Comparison of ENCODE assay signal across 8 cellular contexts in genomic region chr19:9205506-9206113, GRCh38. TPM values are rescaled to one million over a fixed set of nuclear protein-coding genes. Genes with fewer than 3 reads are reported as not detected.
DNase-seq lines count a peak whose midpoint lies in the region; ATAC-seq lines count a peak whose summit lies in the region.

No MANE protein-coding gene starts in this region.

- no peaks in the 10 kb centered on the region for H3K9me3 Mint-ChIP-seq in T-cell

- peaks cover 7% of the 10 kb centered on the region in 3 donors for H3K4me1 Mint-ChIP-seq in T-cell

- intact Hi-C loops in left ventricle myocardium superior (cut with micrococcal nuclease) (no loop called here), aorta (cut with DNase I) (loop anchor here in 1 of 2 donors (5.0 kb wide), 1 partner anchor 592 kb away; no protein-coding TSS in a partner anchor)

- CTCF ChIA-PET in T-cell (lab: Charles Lee), result interaction anchor here (0.5 to 1.4 kb wide), 3 partner anchors 118 to 594 kb away, joined by 3 to 4 read pairs (median 3); partner anchors contain the start of gene ZNF559 (in 1 of the 2)

- H3K9me3 ChIP-seq in MG63 (no peaks in the 10 kb centered on the region; the same call in 1 of the 2 replicates), adipocyte (ENCODE audit: control insufficient read depth, low read length) (no peaks in the 10 kb centered on the region), aorta (ENCODE audit: control insufficient read depth, low read length) (no peaks in the 10 kb centered on the region)

- H3K4me3 ChIP-seq in MG63 (peak overlapping the region; percentile 17), adipocyte (ENCODE audit: low read length) (peak overlapping the region; percentile 77), aorta (ENCODE audit: low read length in 2 of 2) (peak overlapping the region; percentile 37 to 50)

- no peaks in the 10 kb centered on the region for H3K36me3 ChIP-seq in MG63
- H3K36me3 ChIP-seq in adipocyte (ENCODE audit: control insufficient read depth, insufficient read depth, low read length, severe bottlenecking), result no peaks in the 10 kb centered on the region
- H3K36me3 ChIP-seq in aorta (ENCODE audit: control insufficient read depth in 1 of 2, insufficient read depth in 2 of 2, low read length in 1 of 2), result no peaks in the 10 kb centered on the region

- WGBS in aorta, 2 donors, result 28 to 30% methylated on average over 13 of the region's 13 CpGs

- no peak overlapping the region for H3K27ac ChIP-seq in aorta (ENCODE audit: low read depth in 1 of 2, low read length in 2 of 2)

- peak; percentile 72 for DNase-seq in EH (ENCODE audit: low read depth)
- DNase-seq in MG63, result peak; percentile 76
- DNase-seq in T-cell, result peak; percentile 5 to 67 (median 48)
- peak; percentile 82 for DNase-seq in adipocyte (ENCODE audit: low read depth)
- DNase-seq in left ventricle myocardium superior, result peak; percentile 79
- peak; percentile 77 for DNase-seq in retina
- DNase-seq in aorta, result peak; percentile 76 to 85

- H3K9ac ChIP-seq in adipocyte (ENCODE audit: low read length), result peak overlapping the region; percentile 60

- ATAC-seq in T-cell (replicated peaks in 1 of 4) (peak; percentile 65 to 74 (median 70)), left ventricle myocardium superior (peak; percentile 74), aorta (ENCODE audit: low FRiP score) (peak; percentile 63), GM18858 (IDR thresholded peaks at IDR 0.05; ENCODE audit: unreplicated experiment) (no peak)

- H3K27me3 ChIP-seq in MG63, result peaks cover 3% of the 10 kb centered on the region; the same call in 1 of the 2 replicates
- no peaks in the 10 kb centered on the region for H3K27me3 ChIP-seq in adipocyte (replicated peaks; ENCODE audit: control insufficient read depth, insufficient read depth, low read length)
- H3K27me3 ChIP-seq in aorta (ENCODE audit: control insufficient read depth in 1 of 2, insufficient read depth in 2 of 2, low read length in 1 of 2), result no peaks in the 10 kb centered on the region

- H3K4me3 Mint-ChIP-seq in T-cell, result peak overlapping the region; percentile 42 to 53 (median 49)

- H3K27ac Mint-ChIP-seq in T-cell, result no peak overlapping the region

- POLR2A ChIA-PET in T-cell (lab: Charles Lee), result no interaction called here

- H3K36me3 Mint-ChIP-seq in T-cell, result no peaks in the 10 kb centered on the region

- peaks cover 5 to 11% of the 10 kb centered on the region in 2 donors for H3K27me3 Mint-ChIP-seq in T-cell

- peaks cover 2% of the 10 kb centered on the region for H3K4me1 ChIP-seq in adipocyte (ENCODE audit: control insufficient read depth, insufficient read depth, low read length)
- no peaks in the 10 kb centered on the region for H3K4me1 ChIP-seq in aorta (ENCODE audit: control insufficient read depth in 1 of 2, insufficient read depth in 2 of 2, low read length in 2 of 2)

RNA-seq across cellular contexts. Expression of gene OR7D4, which starts 13.8 kb away (rescaled TPM):
- not detected in 2 replicates for total RNA-seq in MG63 (2014; rRNA removed; shearing (Covaris generic); ENCODE audit: low replicate concordance)
- total RNA-seq in T-cell (not detected), left ventricle myocardium superior (not detected), aorta (not detected)
- polyA plus RNA-seq in aorta, result not detected

RNA-seq across cellular contexts. Expression of gene OR7D2, which starts 26.8 kb away (rescaled TPM):
- not detected in 2 replicates for total RNA-seq in MG63 (2014; rRNA removed; shearing (Covaris generic); ENCODE audit: low replicate concordance)
- 1 to 10 TPM in 2 of 5 donors, not detected in 3; 1.4 to 1.6 TPM for total RNA-seq in T-cell
- 0.07 TPM for total RNA-seq in left ventricle myocardium superior
- total RNA-seq in aorta, result not detected
- polyA plus RNA-seq in aorta, result not detected

RNA-seq across cellular contexts. Expression of gene OR7E24, which starts 45.1 kb away (rescaled TPM):
- total RNA-seq in MG63 (2014; rRNA removed; shearing (Covaris generic); ENCODE audit: low replicate concordance), result not detected in 2 replicates
- total RNA-seq in T-cell, result not detected
- not detected for total RNA-seq in left ventricle myocardium superior
- total RNA-seq in aorta, result not detected
- not detected for polyA plus RNA-seq in aorta

Comparison
In these comparisons a context has a peak if more than half of its experiments do, and no peak if none do; other contexts are left out.
1. H3K4me3 ChIP-seq: peak in every context shown above with its lines; median percentile 77 in adipocyte; 44 in aorta; 17 in MG63.